In genomic region chr7:92961966-92962365, GRCh38 we compare ENCODE assay signal across 8 cellular contexts.
"Had no signal": no experiment of that assay in that cellular context is flagged by ENCODE, and none has a peak within 500 bp of the region (broad histone marks: within the 10 kb centered on the region; RNA-seq: fewer than 3 reads in every experiment).

No MANE protein-coding gene starts in this region.

- H3K4me3 ChIP-seq: GM23248, HAP-1 had no signal

- DNase-seq: GM23248, GOT3, H7, HFFc6, IMR-90, KBM-7 had no signal

- H3K36me3 ChIP-seq: HAP-1 had no signal

- H3K9ac ChIP-seq: GM23248 had no signal

- H3K4me3 Mint-ChIP-seq: HFFc6 had no signal

- H3K27ac ChIP-seq: GM23248 had no signal

- H3K27ac Mint-ChIP-seq: HFFc6 had no signal

- ATAC-seq: HCT116 had no signal

- H3K4me1 ChIP-seq: HAP-1 had no signal

- H2AFZ ChIP-seq: GM23248 had no signal
